27 cellular contexts compared by ENCODE assay signal in the genomic region with DNA sequence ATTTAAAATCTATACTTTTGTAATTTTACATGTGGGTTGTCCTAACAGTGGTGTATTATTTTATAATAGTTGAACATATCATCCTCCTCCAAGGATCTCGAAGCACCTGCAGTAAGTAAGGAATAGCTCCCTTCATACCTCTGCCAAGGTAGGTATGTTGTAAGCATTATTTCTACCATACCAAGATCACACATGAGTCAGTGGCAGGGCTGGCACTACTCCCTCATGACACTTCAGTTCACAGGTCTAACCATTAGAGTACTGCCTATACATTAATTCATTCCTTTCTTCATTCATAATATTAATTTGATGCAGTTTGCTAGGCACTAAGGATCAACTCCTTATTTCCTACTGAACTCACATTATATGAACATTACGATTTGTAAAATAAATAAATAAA. TPM values are rescaled to one million over a fixed set of nuclear protein-coding genes. Genes with fewer than 3 reads are reported as not detected.
A peak's percentile ranks its signal among the peaks of the same experiment; 100 is the strongest.
DNase-seq lines count a peak whose midpoint lies in the region; ATAC-seq and TF ChIP-seq lines count a peak whose summit lies in the region.
"Had no signal": no experiment of that assay in that cellular context is flagged by ENCODE, and none has a peak within 500 bp of the region (broad histone marks: within the 10 kb centered on the region; RNA-seq: fewer than 3 reads in every experiment).

No MANE protein-coding gene starts in this region.

- H3K27me3 Mint-ChIP-seq in T-helper 1 cell treated with Interleukin-12 subunit alpha and Interleukin-12 subunit beta and Interleukin-4 antibody, amounts not matched to agents 30 μg/mL and 1 μg/mL, for 36 hours (ENCODE audit: low read depth), result no peaks in the 10 kb centered on the region
- no peaks in the 10 kb centered on the region for H3K27me3 Mint-ChIP-seq in activated T-helper 17 cell treated with anti-CD3 and anti-CD28 coated beads, Interleukin-2, amount 50 U/mL, for 72 hours
- H3K27me3 Mint-ChIP-seq: stimulated activated memory B cell treated with anti-CD40 and anti-IgM and Interleukin-4, amounts not matched to agents 10 μg/mL and 1 μg/mL and 100 μg/mL, for 72 hours had no signal

- H3K4me1 ChIP-seq in osteoblast (ENCODE audit: insufficient read depth, low read length) (peaks cover 41% of the 10 kb centered on the region), uterus (peaks cover 0 to 7% of the 10 kb centered on the region in 2 donors), heart left ventricle (peaks cover 0 to 32% (median 13%) of the 10 kb centered on the region in 12 donors)

- WGBS in heart left ventricle, 4 donors, result 90 to 98% (median 94%) methylated on average over 2 of the region's 2 CpGs

- H3K27me3 ChIP-seq in MG63, result no peaks in the 10 kb centered on the region
- H3K27me3 ChIP-seq in osteoblast (ENCODE audit: insufficient read depth, low read length), result no peaks in the 10 kb centered on the region
- no peaks in the 10 kb centered on the region for H3K27me3 ChIP-seq in uterus
- no peaks in the 10 kb centered on the region for H3K27me3 ChIP-seq in heart left ventricle
- H3K27me3 ChIP-seq: body of pancreas, ovary had no signal

- DNase-seq in T-helper 1 cell (no peak), MG63 (peak; percentile 34), osteoblast (ENCODE audit: insufficient read length, low spot score, missing footprints) (no peak), NCI-H146 (lab: John Stamatoyannopoulos, UW) (no peak), uterus (no peak), heart left ventricle (no peak)
- DNase-seq: 8988T; activated CD4-positive, alpha-beta T cell treated with anti-CD3 and anti-CD28 coated beads, Interleukin-2, amount 50 U/mL, for 4 hours; activated naive CD4-positive, alpha-beta T cell treated with anti-CD3 and anti-CD28 coated beads, Interleukin-2, amount 50 U/mL, for 16 hours; body of pancreas; cerebellar nuclear complex; glutamatergic neuron; left lung; mesenchymal stem cell; NCI-H1417; NCI-H2081; NCI-H526; nephron progenitor cell; ovary; SIG-M5; substantia nigra; trophoblast cell had no signal

- no peaks in the 10 kb centered on the region for H3K9me3 ChIP-seq in MG63
- H3K9me3 ChIP-seq in osteoblast (ENCODE audit: low read depth, low read length), result no peaks in the 10 kb centered on the region
- H3K9me3 ChIP-seq in uterus, result no peaks in the 10 kb centered on the region
- H3K9me3 ChIP-seq in heart left ventricle, result no peaks in the 10 kb centered on the region
- H3K9me3 ChIP-seq: body of pancreas, left lung, ovary had no signal

- H4K20me1 ChIP-seq in osteoblast (ENCODE audit: insufficient read depth, low read length), result no peaks in the 10 kb centered on the region

- H3K27ac ChIP-seq in osteoblast (ENCODE audit: low read depth, low read length), result peak overlapping the region; percentile 11
- no peak overlapping the region for H3K27ac ChIP-seq in uterus
- H3K27ac ChIP-seq in heart left ventricle, result no peak overlapping the region
- H3K27ac ChIP-seq: body of pancreas, left lung, ovary had no signal

- TF ChIP-seq POLR2A in uterus (IDR thresholded peaks at IDR 0.05), result no peak
- TF ChIP-seq POLR2A in heart left ventricle (IDR thresholded peaks at IDR 0.05), result no peak

- H3K4me3 Mint-ChIP-seq in T-helper 1 cell treated with Interleukin-12 subunit alpha and Interleukin-12 subunit beta and Interleukin-4 antibody, amounts not matched to agents 30 μg/mL and 1 μg/mL, for 36 hours, result peak overlapping the region; percentile 22
- peak overlapping the region; percentile 13 for H3K4me3 Mint-ChIP-seq in activated T-helper 17 cell treated with anti-CD3 and anti-CD28 coated beads, Interleukin-2, amount 50 U/mL, for 72 hours
- H3K4me3 Mint-ChIP-seq: CD14-positive monocyte; nephron progenitor cell; stimulated activated memory B cell treated with anti-CD40 and anti-IgM and Interleukin-4, amounts not matched to agents 10 μg/mL and 1 μg/mL and 100 μg/mL, for 72 hours had no signal

- ATAC-seq in activated T-helper 17 cell treated with anti-CD3 and anti-CD28 coated beads, Interleukin-2, amount 50 U/mL, for 72 hours (replicated peaks), result no peak
- no peak for ATAC-seq in heart left ventricle
- ATAC-seq: body of pancreas; left lung; stimulated activated memory B cell treated with anti-CD40 and anti-IgM and Interleukin-4, amounts not matched to agents 10 μg/mL and 1 μg/mL and 100 μg/mL, for 72 hours had no signal

- H3K4me1 Mint-ChIP-seq in T-helper 1 cell treated with Interleukin-12 subunit alpha and Interleukin-12 subunit beta and Interleukin-4 antibody, amounts not matched to agents 30 μg/mL and 1 μg/mL, for 36 hours (ENCODE audit: low read depth), result peaks cover 59% of the 10 kb centered on the region
- H3K4me1 Mint-ChIP-seq in activated T-helper 17 cell treated with anti-CD3 and anti-CD28 coated beads, Interleukin-2, amount 50 U/mL, for 72 hours, result peaks cover 23% of the 10 kb centered on the region

- no peaks in the 10 kb centered on the region for H3K36me3 ChIP-seq in MG63
- H3K36me3 ChIP-seq in osteoblast (ENCODE audit: insufficient read depth, low read length), result no peaks in the 10 kb centered on the region
- no peaks in the 10 kb centered on the region for H3K36me3 ChIP-seq in uterus
- H3K36me3 ChIP-seq in heart left ventricle, result no peaks in the 10 kb centered on the region
- H3K36me3 ChIP-seq: left lung, ovary had no signal

- H3K27ac Mint-ChIP-seq in T-helper 1 cell treated with Interleukin-12 subunit alpha and Interleukin-12 subunit beta and Interleukin-4 antibody, amounts not matched to agents 30 μg/mL and 1 μg/mL, for 36 hours, result no peak overlapping the region
- no peak overlapping the region for H3K27ac Mint-ChIP-seq in activated T-helper 17 cell treated with anti-CD3 and anti-CD28 coated beads, Interleukin-2, amount 50 U/mL, for 72 hours
- H3K27ac Mint-ChIP-seq: CD14-positive monocyte, nephron progenitor cell had no signal

- intact Hi-C loops in uterus (cut with DNase I; ENCODE audit: low total_unique reads), result loop anchor here (10.0 kb wide), 1 partner anchor 139 kb away; a partner anchor contains a TSS
- intact Hi-C loops in heart left ventricle (cut with DNase I), result loop anchor here in 5 of 10 donors (5.0 to 10.0 kb wide), 5 partner anchors 137 to 321 kb away; a partner anchor contains a TSS

- H3K4me2 ChIP-seq in osteoblast (ENCODE audit: insufficient read depth, low read length), result no peak overlapping the region

- H3K36me3 Mint-ChIP-seq in T-helper 1 cell treated with Interleukin-12 subunit alpha and Interleukin-12 subunit beta and Interleukin-4 antibody, amounts not matched to agents 30 μg/mL and 1 μg/mL, for 36 hours (ENCODE audit: low read depth), result peaks cover 16% of the 10 kb centered on the region
- H3K36me3 Mint-ChIP-seq in activated T-helper 17 cell treated with anti-CD3 and anti-CD28 coated beads, Interleukin-2, amount 50 U/mL, for 72 hours (ENCODE audit: low read depth), result peaks cover 22% of the 10 kb centered on the region

- H3K9me3 Mint-ChIP-seq in T-helper 1 cell treated with Interleukin-12 subunit alpha and Interleukin-12 subunit beta and Interleukin-4 antibody, amounts not matched to agents 30 μg/mL and 1 μg/mL, for 36 hours, result no peaks in the 10 kb centered on the region
- H3K9me3 Mint-ChIP-seq in activated T-helper 17 cell treated with anti-CD3 and anti-CD28 coated beads, Interleukin-2, amount 50 U/mL, for 72 hours, result no peaks in the 10 kb centered on the region

- TF ChIP-seq CTCF in osteoblast (IDR thresholded peaks at IDR 0.05; ENCODE audit: extremely low read depth, low read depth, low read length) (no peak), uterus (IDR thresholded peaks at IDR 0.05) (no peak), heart left ventricle (IDR thresholded peaks at IDR 0.05) (no peak)

- no peak overlapping the region for H3K4me3 ChIP-seq in MG63
- H3K4me3 ChIP-seq in osteoblast (ENCODE audit: insufficient read depth, low read length), result no peak overlapping the region
- no peak overlapping the region for H3K4me3 ChIP-seq in uterus
- H3K4me3 ChIP-seq in heart left ventricle, result no peak overlapping the region
- H3K4me3 ChIP-seq: body of pancreas, left lung, ovary had no signal

- H3K79me2 ChIP-seq in osteoblast (ENCODE audit: insufficient read depth, low read length), result no peaks in the 10 kb centered on the region

- H2AFZ ChIP-seq in osteoblast (ENCODE audit: low read length), result no peak overlapping the region

RNA-seq across cellular contexts. Expression of a gene that starts 11.9 kb away (rescaled TPM):
- total RNA-seq in MG63 (2014; rRNA removed; shearing (Covaris generic); ENCODE audit: low replicate concordance), result 1.6 TPM in 1 of 2 replicates, not detected in the other
- total RNA-seq in activated T-helper 17 cell treated with anti-CD3 and anti-CD28 coated beads, Interleukin-2, amount 50 U/mL, for 72 hours, result under 1 TPM; 0.91 to 0.93 TPM
- total RNA-seq in osteoblast (0.36 and 1.5 TPM in 2 replicates), uterus (1 to 10 TPM in 2 of 4 donors, under 1 TPM in 1, not detected in 1; 0.26 to 4.8 (median 2.8) TPM), heart left ventricle (1 to 10 TPM in 5 of 9 donors, under 1 TPM in 3, not detected in 1; 0.23 to 1.8 (median 1.0) TPM)
- under 1 TPM; 0.22 to 0.34 TPM for polyA plus RNA-seq in heart left ventricle
- total RNA-seq: HT1080 had no signal
